Comparison of ENCODE assay signal across 1 cellular context in genomic region chr5:142403583-142403982, GRCh38.
TF ChIP-seq lines count a peak whose summit lies in the region.

No MANE protein-coding gene starts in this region.

TF ChIP-seq in GM23338, 12 proteins besides CTCF, POLR2A, EP300 and RAD21 (continued from another document):
- TF ChIP-seq ZNF462 (CRISPR knock-in tag; IDR thresholded peaks at IDR 0.05) (no peak), NANOG (IDR thresholded peaks at IDR 0.05; ENCODE audit: borderline replicate concordance) (no peak)
